7 cellular contexts compared by ENCODE assay signal in genomic region chr10:70549962-70550845, GRCh38. TPM values are rescaled to one million over a fixed set of nuclear protein-coding genes. Genes with fewer than 3 reads are reported as not detected.
DNase-seq lines count a peak whose midpoint lies in the region; ATAC-seq, FAIRE-seq and TF ChIP-seq lines count a peak whose summit lies in the region.

No MANE protein-coding gene starts in this region.

- FAIRE-seq in GM12892 (lab: Jason Lieb, UNC) = peak; percentile 78

- no peak overlapping the region for H3K4me3 Mint-ChIP-seq in T-helper 2 cell treated with Interferon-gamma antibody and Interleukin-4, amounts not matched to agents 5 μg/mL and 100 μg/mL, for 36 hours

- no peaks in the 10 kb centered on the region for H3K36me3 Mint-ChIP-seq in T-helper 2 cell treated with Interferon-gamma antibody and Interleukin-4, amounts not matched to agents 5 μg/mL and 100 μg/mL, for 36 hours (ENCODE audit: low read depth)

- H3K9me3 ChIP-seq in Loucy (ENCODE audit: insufficient read depth, low read depth, low read length) = no peaks in the 10 kb centered on the region

- no peak overlapping the region for H3K4me2 ChIP-seq in Loucy (ENCODE audit: low read depth, low read length, poor library complexity, severe bottlenecking)

- H3K79me2 ChIP-seq in Loucy (ENCODE audit: insufficient read depth, low read length) = no peaks in the 10 kb centered on the region

- H3F3A ChIP-seq in Loucy (ENCODE audit: low read depth) = no peaks in the 10 kb centered on the region

- TF ChIP-seq CTCF in Loucy (conservative IDR thresholded peaks at IDR 0.05; ENCODE audit: low read length) = peak; percentile 88

- no peaks in the 10 kb centered on the region for H3K4me1 ChIP-seq in Loucy (ENCODE audit: insufficient read depth, low read length, poor library complexity, severe bottlenecking)

- H2AFZ ChIP-seq in Loucy (ENCODE audit: low read length) = no peak overlapping the region

- DNase-seq in GM12892 (ENCODE audit: insufficient read length) (peak; percentile 74), anterior cingulate cortex (lab: John Stamatoyannopoulos, UW) (peak in 52 of 58 donors; percentile 10 to 70 (median 30)), hippocampal formation (lab: John Stamatoyannopoulos, UW) (peak; percentile 21 to 55)
- peak; percentile 54 for DNase-seq in T-helper 2 cell treated with Interferon-gamma antibody and Interleukin-4, amounts not matched to agents 5 μg/mL and 100 μg/mL, for 36 hours (ENCODE audit: low spot score)
- DNase-seq in stimulated activated CD4-positive, alpha-beta T cell treated with anti-CD3 and anti-CD28 coated beads, Interleukin-12 subunit alpha, Interleukin-12 subunit beta, amount 100 ng/mL, for 24 hours (ENCODE audit: low read depth in 2 of 2) = peak; percentile 40 to 67

- H3K27me3 ChIP-seq in Loucy (ENCODE audit: insufficient read depth, low read length, poor library complexity, severe bottlenecking) = no peaks in the 10 kb centered on the region

- no peaks in the 10 kb centered on the region for H3K9me3 Mint-ChIP-seq in T-helper 2 cell treated with Interferon-gamma antibody and Interleukin-4, amounts not matched to agents 5 μg/mL and 100 μg/mL, for 36 hours

- H3K4me3 ChIP-seq in Loucy (ENCODE audit: low read length, poor library complexity, severe bottlenecking) = no peak overlapping the region

- ATAC-seq in HG02973 (IDR thresholded peaks at IDR 0.05; ENCODE audit: unreplicated experiment) = no peak

- H4K20me1 ChIP-seq in Loucy (ENCODE audit: insufficient read depth, low read length, poor library complexity, severe bottlenecking) = no peaks in the 10 kb centered on the region

- no peak for TF ChIP-seq POLR2A in GM12892 (IDR thresholded peaks at IDR 0.05; ENCODE audit: low read depth, low read length)

- no peaks in the 10 kb centered on the region for H3K9me2 ChIP-seq in Loucy (replicated peaks; ENCODE audit: low read depth, low read length)

- H3K36me3 ChIP-seq in Loucy (ENCODE audit: insufficient read depth, low read length) = peaks cover 13% of the 10 kb centered on the region; the same call in 1 of the 2 replicates

- H3K4me1 Mint-ChIP-seq in T-helper 2 cell treated with Interferon-gamma antibody and Interleukin-4, amounts not matched to agents 5 μg/mL and 100 μg/mL, for 36 hours (ENCODE audit: low read depth) = no peaks in the 10 kb centered on the region

- H3K27ac Mint-ChIP-seq in T-helper 2 cell treated with Interferon-gamma antibody and Interleukin-4, amounts not matched to agents 5 μg/mL and 100 μg/mL, for 36 hours = no peak overlapping the region

- no peak overlapping the region for H3K9ac ChIP-seq in Loucy (ENCODE audit: low read depth, low read length, poor library complexity, severe bottlenecking)

- H3K27me3 Mint-ChIP-seq in T-helper 2 cell treated with Interferon-gamma antibody and Interleukin-4, amounts not matched to agents 5 μg/mL and 100 μg/mL, for 36 hours (ENCODE audit: low read depth) = no peaks in the 10 kb centered on the region

RNA-seq across cellular contexts. Expression of gene PRF1, which starts 52.3 kb away (rescaled TPM):
- 2.7 TPM for polyA plus RNA-seq in GM12892 (2012; ENCODE audit: missing spikeins)
